ENCODE assay signal across 2 cellular contexts in the genomic region with DNA sequence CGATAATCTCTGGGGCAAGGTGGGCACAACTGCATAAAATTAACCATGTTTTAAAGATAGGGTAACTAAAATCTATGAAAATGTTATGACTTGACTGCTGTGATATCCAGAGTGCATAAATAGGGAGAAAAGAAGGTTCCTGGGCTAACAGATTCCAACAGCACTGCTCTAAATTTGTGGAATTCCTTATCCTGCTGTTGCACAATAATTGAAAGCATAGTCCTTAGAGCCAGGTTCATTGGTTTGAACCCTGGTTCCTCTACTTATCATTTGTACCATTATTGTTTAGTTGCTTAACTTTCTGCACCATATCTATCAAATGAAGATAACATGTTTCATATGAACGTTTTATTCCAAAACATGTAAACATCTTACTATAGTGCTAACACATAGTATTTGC.
TF ChIP-seq lines count a peak whose summit lies in the region.

No MANE protein-coding gene starts in this region.

TF ChIP-seq in GM23338, 12 proteins besides CTCF, POLR2A, EP300 and RAD21 (continued from another document):
- TF ChIP-seq, protein P1, sequence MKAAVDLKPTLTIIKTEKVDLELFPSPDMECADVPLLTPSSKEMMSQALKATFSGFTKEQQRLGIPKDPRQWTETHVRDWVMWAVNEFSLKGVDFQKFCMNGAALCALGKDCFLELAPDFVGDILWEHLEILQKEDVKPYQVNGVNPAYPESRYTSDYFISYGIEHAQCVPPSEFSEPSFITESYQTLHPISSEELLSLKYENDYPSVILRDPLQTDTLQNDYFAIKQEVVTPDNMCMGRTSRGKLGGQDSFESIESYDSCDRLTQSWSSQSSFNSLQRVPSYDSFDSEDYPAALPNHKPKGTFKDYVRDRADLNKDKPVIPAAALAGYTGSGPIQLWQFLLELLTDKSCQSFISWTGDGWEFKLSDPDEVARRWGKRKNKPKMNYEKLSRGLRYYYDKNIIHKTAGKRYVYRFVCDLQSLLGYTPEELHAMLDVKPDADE (IDR thresholded peaks at IDR 0.05) = no peak
- TF ChIP-seq EZH2phosphoT487 (IDR thresholded peaks at IDR 0.05; ENCODE audit: unreplicated experiment) = no peak

TF ChIP-seq in H1, 55 proteins besides CTCF, POLR2A, EP300 and RAD21 (continued from another document):
- peak; percentile 91 for TF ChIP-seq CEBPB (IDR thresholded peaks at IDR 0.05; ENCODE audit: low read depth, low read length)
